Comparison of ENCODE assay signal across 8 cellular contexts in genomic region chr17:78250891-78251772, GRCh38. TPM values are rescaled to one million over a fixed set of nuclear protein-coding genes. Genes with fewer than 3 reads are reported as not detected.
DNase-seq lines count a peak whose midpoint lies in the region; ATAC-seq and TF ChIP-seq lines count a peak whose summit lies in the region.

No MANE protein-coding gene starts in this region.

- H3K9me3 ChIP-seq in right cardiac atrium (ENCODE audit: control insufficient read depth, low read length), result no peaks in the 10 kb centered on the region

- H3K27ac Mint-ChIP-seq in HFFc6, result peak overlapping the region; percentile 45; the same call in 1 of the 2 replicates

- ATAC-seq in right cardiac atrium (peak; percentile 74 to 80), GM19328 (IDR thresholded peaks at IDR 0.05; ENCODE audit: unreplicated experiment) (no peak)

- H3K9me3 Mint-ChIP-seq in HFFc6, result no peaks in the 10 kb centered on the region

- 31% methylated on average over 27 of the region's 27 CpGs for WGBS in right cardiac atrium

- H3K27ac ChIP-seq in right cardiac atrium (ENCODE audit: low read length), result no peak overlapping the region

- H3K4me1 ChIP-seq in right cardiac atrium (ENCODE audit: control insufficient read depth, insufficient read depth, low read length), result peaks cover under 1% of the 10 kb centered on the region

- peaks cover 15% of the 10 kb centered on the region for H3K4me1 Mint-ChIP-seq in HFFc6 (ENCODE audit: low read depth)

- H3K27me3 ChIP-seq in right cardiac atrium (ENCODE audit: control insufficient read depth, insufficient read depth), result no peaks in the 10 kb centered on the region

- H3K4me3 Mint-ChIP-seq in HFFc6, result peak overlapping the region; percentile 26

- DNase-seq in EL (peak; percentile 83), HFFc6 (peak; percentile 79), NCI-H2029 treated with DMSO at 0.1 percent for 48 hours (lab: John Stamatoyannopoulos, UW) (peak; percentile 46), T-helper 2 cell (peak; percentile 60 to 86 (median 77)), amygdala (lab: John Stamatoyannopoulos, UW) (peak in 52 of 56 donors; percentile 42 to 90 (median 74)), right cardiac atrium (peak; percentile 85 to 94 (median 93)), retinal pigment epithelial cell (ENCODE audit: low read depth) (no peak)

- TF ChIP-seq CTCF in HFFc6 (IDR thresholded peaks at IDR 0.05) (peak; percentile 100), retinal pigment epithelial cell (conservative IDR thresholded peaks at IDR 0.05; ENCODE audit: low read depth, low read length) (peak; percentile 99)

- peaks cover 16% of the 10 kb centered on the region for H3K27me3 Mint-ChIP-seq in HFFc6 (ENCODE audit: insufficient read depth)

- H3K36me3 Mint-ChIP-seq in HFFc6 (ENCODE audit: low read depth), result no peaks in the 10 kb centered on the region

- H3K4me3 ChIP-seq in right cardiac atrium (ENCODE audit: low read length) (no peak overlapping the region), retinal pigment epithelial cell (ENCODE audit: low read length) (no peak overlapping the region)

- intact Hi-C loops in right cardiac atrium (cut with DNase I), result loop anchor here in 3 of 4 donors (2.0 to 10.0 kb wide), 3 partner anchors 139 to 174 kb away; no protein-coding TSS in a partner anchor

RNA-seq across cellular contexts. Expression of gene TMEM235, which starts 19.7 kb away (rescaled TPM):
- not detected for total RNA-seq in HFFc6 (2021; fragmentation: NEBNext Ultra II Directional; extraction: Animal tissue kit (Norgen Biotek cat#: 25700))
- not detected for total RNA-seq in right cardiac atrium
- not detected for polyA plus RNA-seq in right cardiac atrium

RNA-seq across cellular contexts. Expression of gene BIRC5, which starts 37.1 kb away (rescaled TPM):
- 10 to 100 TPM; 41.8 to 89.7 (median 83.3) TPM for total RNA-seq in HFFc6 (2021; fragmentation: NEBNext Ultra II Directional; extraction: Animal tissue kit (Norgen Biotek cat#: 25700))
- total RNA-seq in right cardiac atrium, result 1 to 10 TPM in 2 of 4 donors, under 1 TPM in 1, not detected in 1; 0.17 to 1.3 (median 1.1) TPM
- 0.29 TPM for polyA plus RNA-seq in right cardiac atrium

Comparison
In these comparisons a context has a peak if more than half of its experiments do, and no peak if none do; other contexts are left out.
1. RNA of gene BIRC5, which starts 37.1 kb away (total RNA-seq): 41.8 to 89.7 TPM in HFFc6; 0.17 to 1.3 TPM in right cardiac atrium; every median in the first group is over 10 times any median in the second.